In the genomic region with DNA sequence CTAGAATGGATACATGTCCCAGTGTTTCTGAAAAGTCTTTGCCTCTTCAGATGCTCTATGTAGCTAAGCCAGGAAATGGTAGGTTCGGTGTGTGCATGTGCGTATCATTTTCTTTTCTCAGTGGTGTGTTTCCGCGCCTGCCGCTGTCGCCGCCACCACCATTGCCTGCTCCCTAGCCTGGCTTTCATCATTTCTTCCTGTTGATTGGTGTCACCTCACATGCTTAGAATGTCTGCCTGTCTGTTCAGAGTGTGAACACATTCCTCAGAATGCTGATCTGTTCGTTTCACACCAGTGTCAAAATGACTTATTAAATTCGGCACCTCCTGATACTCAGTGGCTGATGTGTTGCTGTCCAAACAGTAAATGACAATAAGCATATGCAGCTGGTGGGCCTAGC, we compare ENCODE assay signal across 14 cellular contexts.
A peak's percentile ranks its signal among the peaks of the same experiment; 100 is the strongest.
DNase-seq lines count a peak whose midpoint lies in the region; ATAC-seq and TF ChIP-seq lines count a peak whose summit lies in the region.
"Had no signal": no experiment of that assay in that cellular context is flagged by ENCODE, and none has a peak within 500 bp of the region (broad histone marks: within the 10 kb centered on the region; RNA-seq: fewer than 3 reads in every experiment).

No MANE protein-coding gene starts in this region.

- H3K27ac ChIP-seq in right atrium auricular region (no peak overlapping the region), caudate nucleus (ENCODE audit: low read depth, low read length) (peak overlapping the region; percentile 48), psoas muscle (peak overlapping the region; percentile 64), thyroid gland (no peak overlapping the region)
- H3K27ac ChIP-seq: C4-2B had no signal

- intact Hi-C loops in left ventricle myocardium superior (cut with micrococcal nuclease): no loop called here
- intact Hi-C loops in psoas muscle (cut with DNase I): no loop called here
- intact Hi-C loops in thyroid gland (cut with DNase I): no loop called here

- H3K9me3 Mint-ChIP-seq in stimulated activated memory B cell treated with anti-CD40 and anti-IgM and Interleukin-4, amounts not matched to agents 10 μg/mL and 1 μg/mL and 100 μg/mL, for 72 hours: peaks cover 3% of the 10 kb centered on the region

- TF ChIP-seq CTCF in right atrium auricular region (IDR thresholded peaks at IDR 0.05): no peak
- peak; percentile 1 for TF ChIP-seq CTCF in psoas muscle (IDR thresholded peaks at IDR 0.05)
- TF ChIP-seq CTCF in thyroid gland (IDR thresholded peaks at IDR 0.05): no peak

- no peak overlapping the region for H3K4me3 ChIP-seq in right atrium auricular region
- H3K4me3 ChIP-seq in psoas muscle: peak overlapping the region; percentile 49
- no peak overlapping the region for H3K4me3 ChIP-seq in thyroid gland (replicated peaks in 1 of 3)

- peak; percentile 60 for ATAC-seq in left ventricle myocardium superior
- peak; percentile 48 to 93 (median 79) for ATAC-seq in psoas muscle
- no peak for ATAC-seq in stimulated activated memory B cell treated with anti-CD40 and anti-IgM and Interleukin-4, amounts not matched to agents 10 μg/mL and 1 μg/mL and 100 μg/mL, for 72 hours

- H3K4me1 Mint-ChIP-seq in stimulated activated memory B cell treated with anti-CD40 and anti-IgM and Interleukin-4, amounts not matched to agents 10 μg/mL and 1 μg/mL and 100 μg/mL, for 72 hours: no peaks in the 10 kb centered on the region
- H3K4me1 Mint-ChIP-seq: CD4-positive, alpha-beta memory T cell; H9 had no signal

- peaks cover 20% of the 10 kb centered on the region for H3K27me3 Mint-ChIP-seq in stimulated activated memory B cell treated with anti-CD40 and anti-IgM and Interleukin-4, amounts not matched to agents 10 μg/mL and 1 μg/mL and 100 μg/mL, for 72 hours

- no peak overlapping the region for H3K27ac Mint-ChIP-seq in stimulated activated memory B cell treated with anti-CD40 and anti-IgM and Interleukin-4, amounts not matched to agents 10 μg/mL and 1 μg/mL and 100 μg/mL, for 72 hours
- H3K27ac Mint-ChIP-seq: CD4-positive, alpha-beta memory T cell; H9 had no signal

- H3K4me3 Mint-ChIP-seq in stimulated activated memory B cell treated with anti-CD40 and anti-IgM and Interleukin-4, amounts not matched to agents 10 μg/mL and 1 μg/mL and 100 μg/mL, for 72 hours: no peak overlapping the region
- H3K4me3 Mint-ChIP-seq: CD4-positive, alpha-beta memory T cell; H9 had no signal

- DNase-seq in left ventricle myocardium superior (no peak), right atrium auricular region (ENCODE audit: low spot score) (no peak), caudate nucleus (lab: John Stamatoyannopoulos, UW) (peak in 1 of 61 donors; percentile 7), psoas muscle (no peak), NCI-H1417 treated with DMSO at 0.1 percent for 48 hours (lab: John Stamatoyannopoulos, UW) (no peak), thyroid gland (no peak)
- DNase-seq: BE2C; CD4-positive, alpha-beta memory T cell; DND-41; GF-D8; GOT3; H9 had no signal

- H3K27me3 ChIP-seq in right atrium auricular region: no peaks in the 10 kb centered on the region
- H3K27me3 ChIP-seq in psoas muscle (ENCODE audit: insufficient read depth in 3 of 3, low read length in 2 of 3): no peaks in the 10 kb centered on the region
- H3K27me3 ChIP-seq in thyroid gland: no peaks in the 10 kb centered on the region
- H3K27me3 ChIP-seq: BE2C had no signal

- H3K9me3 ChIP-seq in right atrium auricular region (no peaks in the 10 kb centered on the region), psoas muscle (no peaks in the 10 kb centered on the region), thyroid gland (no peaks in the 10 kb centered on the region)
- H3K9me3 ChIP-seq: BE2C had no signal

- 36 to 58% (median 38%) methylated on average over 9 of the region's 9 CpGs for WGBS in psoas muscle, 3 donors
- 85 to 92% methylated on average over 9 of the region's 9 CpGs for WGBS in thyroid gland, 2 donors

- TF ChIP-seq POLR2A in thyroid gland (IDR thresholded peaks at IDR 0.05): no peak

- no peaks in the 10 kb centered on the region for H3K36me3 Mint-ChIP-seq in stimulated activated memory B cell treated with anti-CD40 and anti-IgM and Interleukin-4, amounts not matched to agents 10 μg/mL and 1 μg/mL and 100 μg/mL, for 72 hours
- H3K36me3 Mint-ChIP-seq: CD4-positive, alpha-beta memory T cell had no signal

- H3K36me3 ChIP-seq in right atrium auricular region (no peaks in the 10 kb centered on the region), psoas muscle (ENCODE audit: insufficient read depth in 1 of 2, low read depth in 1 of 2) (no peaks in the 10 kb centered on the region), thyroid gland (no peaks in the 10 kb centered on the region)
- H3K36me3 ChIP-seq: BE2C had no signal

- no peaks in the 10 kb centered on the region for H3K4me1 ChIP-seq in right atrium auricular region
- H3K4me1 ChIP-seq in psoas muscle: peaks cover 3% of the 10 kb centered on the region
- H3K4me1 ChIP-seq in thyroid gland: no peaks in the 10 kb centered on the region
- H3K4me1 ChIP-seq: BE2C had no signal

Comparison
In these comparisons a context has a peak if more than half of its experiments do, and no peak if none do; other contexts are left out.
1. H3K27ac ChIP-seq: peak in caudate nucleus (single experiment) and psoas muscle (single experiment); none in right atrium auricular region (0 of 2) and thyroid gland (0 of 3).